10 cellular contexts compared by ENCODE assay signal in genomic region chr12:49624919-49625577, GRCh38. TPM values are rescaled to one million over a fixed set of nuclear protein-coding genes. Genes with fewer than 3 reads are reported as not detected.
DNase-seq lines count a peak whose midpoint lies in the region; ATAC-seq, FAIRE-seq and TF ChIP-seq lines count a peak whose summit lies in the region.
"Had no signal": no experiment of that assay in that cellular context is flagged by ENCODE, and none has a peak within 500 bp of the region (broad histone marks: within the 10 kb centered on the region; RNA-seq: fewer than 3 reads in every experiment).

No MANE protein-coding gene starts in this region.

- H3K56ac ChIP-seq in IMR-90 (ENCODE audit: extremely low read depth, insufficient read depth, low read length) (no peak overlapping the region), mesendoderm (ENCODE audit: low read length) (no peak overlapping the region)

- no peak overlapping the region for H2BK15ac ChIP-seq in IMR-90 (ENCODE audit: low read depth, low read length)
- H2BK15ac ChIP-seq in mesendoderm (replicated peaks; ENCODE audit: low read depth): no peak overlapping the region

- peaks cover 3 to 13% of the 10 kb centered on the region in 2 experiments; a peak in 3 of 4 replicates for H3K79me1 ChIP-seq in IMR-90 (ENCODE audit: low read depth in 1 of 2, low read length in 2 of 2)
- peaks cover 7% of the 10 kb centered on the region for H3K79me1 ChIP-seq in trophoblast cell (ENCODE audit: low read length)
- H3K79me1 ChIP-seq in mesendoderm (ENCODE audit: low read length): no peaks in the 10 kb centered on the region

- no peak for FAIRE-seq in bronchial epithelial cell (lab: Jason Lieb, UNC)
- FAIRE-seq: pancreas had no signal

- H3K9ac ChIP-seq in IMR-90 (ENCODE audit: low read depth, low read length): no peak overlapping the region
- H3K9ac ChIP-seq in trophoblast cell (ENCODE audit: low read length): no peak overlapping the region
- H3K9ac ChIP-seq in mesendoderm (ENCODE audit: low read length): no peak overlapping the region

- no peak overlapping the region for H2BK20ac ChIP-seq in IMR-90 (ENCODE audit: low read depth, low read length)

- no peak for TF ChIP-seq RAD21 in IMR-90 (IDR thresholded peaks at IDR 0.05; ENCODE audit: low read length)

- peaks cover 11% of the 10 kb centered on the region for H3K4me1 ChIP-seq in IMR-90 (ENCODE audit: control insufficient read depth, insufficient read depth, low read length)
- peaks cover 6 to 9% of the 10 kb centered on the region in 2 experiments for H3K4me1 ChIP-seq in trophoblast cell (ENCODE audit: control insufficient read depth in 1 of 2, insufficient read depth in 2 of 2, low read length in 2 of 2)
- peaks cover 6% of the 10 kb centered on the region for H3K4me1 ChIP-seq in mesendoderm (ENCODE audit: control insufficient read depth, low read depth, low read length)

- peaks cover 4% of the 10 kb centered on the region for H3K79me2 ChIP-seq in trophoblast cell (ENCODE audit: control insufficient read depth, insufficient read depth, low read length, poor library complexity)
- no peaks in the 10 kb centered on the region for H3K79me2 ChIP-seq in mesendoderm (ENCODE audit: control insufficient read depth, insufficient read depth, low read length)

- H2BK12ac ChIP-seq in trophoblast cell (ENCODE audit: low read length): no peak overlapping the region

- H3K27me3 ChIP-seq in IMR-90 (ENCODE audit: control insufficient read depth, insufficient read depth, low read length) (no peaks in the 10 kb centered on the region), bronchial epithelial cell (ENCODE audit: control insufficient read depth, insufficient read depth, low read length) (no peaks in the 10 kb centered on the region), trophoblast cell (ENCODE audit: insufficient read depth, low read length) (no peaks in the 10 kb centered on the region), mesendoderm (ENCODE audit: insufficient read depth, low read length, poor library complexity) (no peaks in the 10 kb centered on the region)
- H3K27me3 ChIP-seq: pancreas had no signal

- intact Hi-C loops in IMR-90 (cut with micrococcal nuclease): no loop called here

- H2BK5ac ChIP-seq in IMR-90 (ENCODE audit: low read depth, low read length, poor library complexity, severe bottlenecking) (no peak overlapping the region), trophoblast cell (ENCODE audit: low read depth, low read length, poor library complexity) (no peak overlapping the region), mesendoderm (ENCODE audit: low read length) (no peak overlapping the region)

- H2BK120ac ChIP-seq in IMR-90 (ENCODE audit: low read depth, low read length): no peak overlapping the region
- no peak overlapping the region for H2BK120ac ChIP-seq in trophoblast cell (ENCODE audit: insufficient read depth, low read length, poor library complexity)
- H2BK120ac ChIP-seq in mesendoderm (ENCODE audit: low read depth, low read length): no peak overlapping the region

- H3K23ac ChIP-seq in IMR-90 (ENCODE audit: low read depth, low read length) (no peak overlapping the region), trophoblast cell (ENCODE audit: low read length) (no peak overlapping the region), mesendoderm (ENCODE audit: low read length) (no peak overlapping the region)

- no peak overlapping the region for H3K27ac ChIP-seq in IMR-90 (ENCODE audit: insufficient read depth, low read length)
- no peak overlapping the region for H3K27ac ChIP-seq in trophoblast cell (ENCODE audit: low read depth, low read length)
- no peak overlapping the region for H3K27ac ChIP-seq in mesendoderm (ENCODE audit: low read depth, low read length)

- BruUV-seq in IMR-90 (replicated peaks; lab: Mats Ljungman, UMichigan): no TSS peak

- H3K14ac ChIP-seq in IMR-90 (replicated peaks; ENCODE audit: low read depth, low read length) (no peak overlapping the region), trophoblast cell (ENCODE audit: low read length) (no peak overlapping the region)

- H3K4me3 ChIP-seq in IMR-90 (ENCODE audit: insufficient read depth, low read depth, low read length) (no peak overlapping the region), bronchial epithelial cell (ENCODE audit: low read depth, low read length) (no peak overlapping the region), trophoblast cell (ENCODE audit: low read depth, low read length) (no peak overlapping the region), mesendoderm (ENCODE audit: low read length) (no peak overlapping the region)
- H3K4me3 ChIP-seq: pancreas had no signal

- H3K9me1 ChIP-seq in IMR-90 (ENCODE audit: insufficient read depth, low read length): 0 out of 2 replicates have a peak, but pooled peaks cover 3% of the 10 kb centered on the region

- no peaks in the 10 kb centered on the region for H4K20me1 ChIP-seq in IMR-90 (ENCODE audit: insufficient read depth, low read length)

- no peak overlapping the region for H3K18ac ChIP-seq in IMR-90 (ENCODE audit: low read depth, low read length)
- no peak overlapping the region for H3K18ac ChIP-seq in trophoblast cell (ENCODE audit: low read length)
- H3K18ac ChIP-seq in mesendoderm (ENCODE audit: low read length): no peak overlapping the region

- TF ChIP-seq CTCF in IMR-90 (conservative IDR thresholded peaks at IDR 0.05; ENCODE audit: low read depth, low read length): no peak
- TF ChIP-seq CTCF in bronchial epithelial cell (IDR thresholded peaks at IDR 0.05; ENCODE audit: insufficient read depth, low read length, severe bottlenecking): no peak

- no peak for ATAC-seq in IMR-90 (ENCODE audit: low read depth)
- ATAC-seq: pancreas had no signal

- CTCF ChIA-PET in IMR-90 (lab: Yijun Ruan, JAX): interaction anchor here (0.7 to 1.6 kb wide), 3 partner anchors 38 to 294 kb away, joined by 3 to 7 read pairs (median 5); no protein-coding TSS in a partner anchor

- H3K4ac ChIP-seq in IMR-90 (ENCODE audit: low read depth, low read length): no peak overlapping the region
- H3K4ac ChIP-seq in trophoblast cell (ENCODE audit: low read depth, low read length): no peak overlapping the region
- H3K4ac ChIP-seq in mesendoderm (ENCODE audit: low read depth, low read length): no peak overlapping the region

- in situ Hi-C loops in IMR-90 (cut with MboI; ENCODE audit: low sequenced_read_pairs): no loop called here

- no peak overlapping the region for H4K12ac ChIP-seq in trophoblast cell (ENCODE audit: low read depth, low read length)

- POLR2A ChIA-PET in IMR-90 (lab: Charles Lee; ENCODE audit: unreplicated experiment): no interaction called here

- no peak overlapping the region for H4K8ac ChIP-seq in IMR-90 (ENCODE audit: low read depth in 2 of 2, low read length in 2 of 2)
- H4K8ac ChIP-seq in trophoblast cell (ENCODE audit: low read depth, low read length): no peak overlapping the region
- no peak overlapping the region for H4K8ac ChIP-seq in mesendoderm (ENCODE audit: low read depth, low read length)

- H4K91ac ChIP-seq in IMR-90 (ENCODE audit: insufficient read depth, low read depth, low read length) (no peak overlapping the region), trophoblast cell (ENCODE audit: low read depth, low read length) (no peak overlapping the region)

- DNase-seq in DMS53 treated with DMSO at 0.1 percent for 48 hours (lab: John Stamatoyannopoulos, UW; ENCODE audit: unreplicated experiment) (peak; percentile 78), IMR-90 (peak; percentile 72), bronchial epithelial cell (ENCODE audit: low read depth) (peak; percentile 93), trophoblast cell (peak; percentile 50 to 72), dedifferentiated amniotic fluid mesenchymal stem cell (ENCODE audit: extremely low spot score) (no peak), mesendoderm (no peak), retina (no peak)
- DNase-seq: cortex of kidney, MM.1S had no signal

- no peak overlapping the region for H3K4me2 ChIP-seq in IMR-90 (ENCODE audit: low read depth, low read length)
- H3K4me2 ChIP-seq in trophoblast cell (ENCODE audit: low read length): no peak overlapping the region
- H3K4me2 ChIP-seq in mesendoderm (ENCODE audit: low read length): no peak overlapping the region

- no peak overlapping the region for H2AFZ ChIP-seq in IMR-90 (replicated peaks; ENCODE audit: low read length, poor library complexity)
- H2AFZ ChIP-seq in trophoblast cell (ENCODE audit: insufficient read depth, low read length, poor library complexity): no peak overlapping the region

- dilution Hi-C loops in IMR-90 (cut with HindIII; ENCODE audit: low sequenced_read_pairs, unreplicated experiment): no loop called here

- no peak for TF ChIP-seq POLR2A in IMR-90 (IDR thresholded peaks at IDR 0.05; ENCODE audit: low read depth, low read length)

- H3K36me3 ChIP-seq in IMR-90 (ENCODE audit: control insufficient read depth, insufficient read depth, low read length) (no peaks in the 10 kb centered on the region), bronchial epithelial cell (ENCODE audit: control insufficient read depth, insufficient read depth, low read length) (no peaks in the 10 kb centered on the region), trophoblast cell (ENCODE audit: control insufficient read depth in 1 of 2, insufficient read depth in 2 of 2, low read length in 2 of 2) (no peaks in the 10 kb centered on the region), mesendoderm (ENCODE audit: control insufficient read depth, insufficient read depth, low read length) (no peaks in the 10 kb centered on the region)
- H3K36me3 ChIP-seq: pancreas had no signal

- H2AK5ac ChIP-seq in IMR-90 (ENCODE audit: low read depth, low read length) (no peak overlapping the region), trophoblast cell (ENCODE audit: low read length) (no peak overlapping the region), mesendoderm (ENCODE audit: low read length) (no peak overlapping the region)

- no peaks in the 10 kb centered on the region for H3K9me3 ChIP-seq in IMR-90 (ENCODE audit: control insufficient read depth, insufficient read depth, low read length)
- no peaks in the 10 kb centered on the region for H3K9me3 ChIP-seq in trophoblast cell (ENCODE audit: insufficient read depth, low read depth, low read length)
- H3K9me3 ChIP-seq: pancreas had no signal

- WGBS in IMR-90 (ENCODE audit: extremely low coverage in 2 of 2, insufficient read length in 1 of 2), 2 experiments: 73% methylated on average over 2 of the region's 4 CpGs; no CpG with 5 or more reads in 1 of the 2 experiments
- no CpG with 5 or more reads among the region's 4 CpGs for whole genome bisulfite sequencing in trophoblast cell (ENCODE audit: extremely low coverage, insufficient coverage, insufficient read length)
- WGBS in mesendoderm (ENCODE audit: extremely low coverage, insufficient coverage, low lambda C conversion rate): no CpG with 5 or more reads among the region's 4 CpGs

- H4K5ac ChIP-seq in IMR-90 (ENCODE audit: low read depth, low read length) (no peak overlapping the region), mesendoderm (ENCODE audit: low read length) (no peak overlapping the region)

- no peak overlapping the region for H2AK9ac ChIP-seq in IMR-90 (replicated peaks; ENCODE audit: low read depth, low read length, poor library complexity)

RNA-seq across cellular contexts. Expression of gene PRPF40B, which starts 1.7 kb away (rescaled TPM):
- total RNA-seq in IMR-90 (2012; rRNA removed): 3.9 and 5.0 TPM in 2 replicates
- polyA plus RNA-seq in IMR-90 (2012; rRNA removed): 11.0 and 11.8 TPM in 2 replicates
- 5.9 and 7.5 TPM in 2 replicates for polyA plus RNA-seq in IMR-90 (2012; cell fraction: cytosol; rRNA removed)
- 81.2 and 98.0 TPM in 2 replicates for polyA plus RNA-seq in IMR-90 (2012; cell fraction: nucleus; rRNA removed; ENCODE audit: low replicate concordance)
- 16.3 and 21.4 TPM in 2 replicates for total RNA-seq in bronchial epithelial cell
- polyA plus RNA-seq in trophoblast cell (2013): 6.0 and 6.4 TPM in 2 replicates
- 4.3 TPM for polyA plus RNA-seq in mesendoderm (2013, experiment 1 of 2)
- polyA plus RNA-seq in mesendoderm (2013, experiment 2 of 2): 4.5 TPM

RNA-seq across cellular contexts. Expression of gene FAM186B, which starts 19.6 kb away (rescaled TPM):
- total RNA-seq in IMR-90 (2012; rRNA removed) (0.18 and 0.28 TPM in 2 replicates), bronchial epithelial cell (0.13 and 0.26 TPM in 2 replicates)
- 0.10 TPM in 2 replicates for polyA plus RNA-seq in IMR-90 (2012; rRNA removed)
- polyA plus RNA-seq in IMR-90 (2012; cell fraction: cytosol; rRNA removed): 0.10 and 0.12 TPM in 2 replicates
- polyA plus RNA-seq in IMR-90 (2012; cell fraction: nucleus; rRNA removed; ENCODE audit: low replicate concordance): 0.28 and 0.36 TPM in 2 replicates
- polyA plus RNA-seq in trophoblast cell (2013): 0.03 and 0.08 TPM in 2 replicates
- 0.08 TPM for polyA plus RNA-seq in mesendoderm (2013, experiment 1 of 2)
- 0.06 TPM for polyA plus RNA-seq in mesendoderm (2013, experiment 2 of 2)

RNA-seq across cellular contexts. Expression of gene MCRS1, which starts 57.1 kb away (rescaled TPM):
- total RNA-seq in IMR-90 (2012; rRNA removed): 60.8 and 72.9 TPM in 2 replicates
- 73.2 and 75.2 TPM in 2 replicates for polyA plus RNA-seq in IMR-90 (2012; rRNA removed)
- 66.3 and 72.6 TPM in 2 replicates for polyA plus RNA-seq in IMR-90 (2012; cell fraction: cytosol; rRNA removed)
- polyA plus RNA-seq in IMR-90 (2012; cell fraction: nucleus; rRNA removed; ENCODE audit: low replicate concordance): 122 and 232 TPM in 2 replicates
- 62.7 and 64.6 TPM in 2 replicates for total RNA-seq in bronchial epithelial cell
- polyA plus RNA-seq in trophoblast cell (2013): 39.0 and 41.3 TPM in 2 replicates
- polyA plus RNA-seq in mesendoderm (2013, experiment 1 of 2): 69.8 TPM
- polyA plus RNA-seq in mesendoderm (2013, experiment 2 of 2): 68.8 TPM

Comparison
In these comparisons a context has a peak if more than half of its experiments do, and no peak if none do; other contexts are left out.
1. DNase-seq: peak in DMS53 treated with DMSO at 0.1 percent for 48 hours (single experiment), IMR-90 (single experiment), bronchial epithelial cell (single experiment) and trophoblast cell (2 of 2); none in dedifferentiated amniotic fluid mesenchymal stem cell (single experiment), mesendoderm (single experiment) and retina (single experiment).